24 cellular contexts compared by ENCODE assay signal in the genomic region with DNA sequence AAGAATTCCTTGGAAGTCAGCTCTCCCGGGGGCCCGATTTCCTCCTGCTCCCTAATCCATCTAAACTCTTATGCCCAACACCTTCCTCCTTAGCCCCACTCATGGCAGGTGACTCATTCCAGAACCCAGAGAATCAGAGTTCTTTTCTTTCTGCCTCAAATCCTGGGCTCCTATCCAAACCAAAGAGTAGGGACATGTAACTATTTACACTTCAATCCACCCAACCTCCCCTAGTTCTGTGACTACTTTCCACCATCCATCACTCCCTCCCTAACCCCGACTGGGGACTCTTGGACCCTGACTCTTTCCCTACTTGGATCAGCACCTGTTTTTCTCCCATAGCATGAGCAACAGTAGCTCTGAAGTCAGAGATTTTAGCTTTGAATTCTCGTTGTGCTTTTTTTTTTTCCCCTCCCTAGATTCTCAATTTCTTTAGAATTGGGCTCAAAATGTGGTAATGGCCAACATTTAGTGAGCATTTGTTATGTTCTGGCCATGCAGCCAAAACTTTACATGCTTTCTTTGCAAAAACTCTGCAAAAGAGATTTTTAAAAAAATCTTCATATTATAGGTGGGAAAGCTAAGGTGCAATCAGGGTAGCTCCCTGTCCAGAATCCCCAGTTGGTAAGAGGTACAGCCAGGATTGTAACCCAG. TPM values are rescaled to one million over a fixed set of nuclear protein-coding genes. Genes with fewer than 3 reads are reported as not detected.
DNase-seq lines count a peak whose midpoint lies in the region; ATAC-seq, FAIRE-seq and TF ChIP-seq lines count a peak whose summit lies in the region.
"Had no signal": no experiment of that assay in that cellular context is flagged by ENCODE, and none has a peak within 500 bp of the region (broad histone marks: within the 10 kb centered on the region; RNA-seq: fewer than 3 reads in every experiment).

No MANE protein-coding gene starts in this region.

- no peak overlapping the region for H3K27ac ChIP-seq in A549
- H3K27ac ChIP-seq: ascending aorta, C4-2B, skin epidermis, suprapubic skin had no signal

- no peak for TF ChIP-seq RAD21 in A549 (conservative IDR thresholded peaks at IDR 0.05 in 1 of 2, IDR thresholded peaks at IDR 0.05 in 1 of 2)

- H3K9me3 ChIP-seq in A549 (no peaks in the 10 kb centered on the region), mucosa of stomach (ENCODE audit: control insufficient read depth, low read length) (no peaks in the 10 kb centered on the region)
- H3K9me3 ChIP-seq: ascending aorta, suprapubic skin had no signal

- WGBS in A549 (ENCODE audit: missing lambda C conversion rate), result 0% methylated on average over 3 of the region's 4 CpGs

- DNase-seq in A549 (ENCODE audit: low read depth in 1 of 2, low spot score in 1 of 2) (peak in 1 of 2 experiments; percentile 4), NCI-H2029 treated with DMSO at 0.1 percent for 48 hours (lab: John Stamatoyannopoulos, UW) (peak; percentile 39), glomerular visceral epithelial cell (ENCODE audit: extremely low spot score) (peak; percentile 21), NCI-H1417 (lab: John Stamatoyannopoulos, UW) (no peak), NCI-H1092 (lab: John Stamatoyannopoulos, UW) (no peak), GM12892 (ENCODE audit: insufficient read length) (no peak), GDM1 (lab: John Stamatoyannopoulos, UW) (no peak)
- DNase-seq: activated CD4-positive, alpha-beta memory T cell treated with anti-CD3 and anti-CD28 coated beads for 36 hours; activated naive CD4-positive, alpha-beta T cell treated with anti-CD3 and anti-CD28 coated beads for 36 hours; DMS 273 treated with DMSO at 0.1 percent for 48 hours; left ventricle myocardium superior; naive B cell; NCI-H2107; NCI-H524 treated with DMSO at 0.1 percent for 48 hours; posterior cingulate gyrus; SHP77 treated with DMSO at 0.1 percent for 48 hours; stimulated activated CD4-positive, alpha-beta T cell treated with anti-CD3 and anti-CD28 coated beads, Interleukin-4, amount 100 ng/mL, for 1 hour; T-helper 1 cell had no signal

- TF ChIP-seq EP300 in A549 (IDR thresholded peaks at IDR 0.05), result no peak

- TF ChIP-seq POLR2A in A549 (IDR thresholded peaks at IDR 0.05; ENCODE audit: low read length) (no peak), GM12892 (IDR thresholded peaks at IDR 0.05; ENCODE audit: low read depth, low read length) (no peak)

- POLR2A ChIA-PET in A549 (lab: Yijun Ruan, JAX), result no interaction called here

- H3K36me3 ChIP-seq in mucosa of stomach (ENCODE audit: control insufficient read depth, insufficient read depth, low read length), result no peaks in the 10 kb centered on the region
- H3K36me3 ChIP-seq: ascending aorta, suprapubic skin had no signal

- no peak overlapping the region for H3K4me2 ChIP-seq in A549

- peak overlapping the region; percentile 28 for H3K9ac ChIP-seq in mucosa of stomach (ENCODE audit: low read length)

- no peak for FAIRE-seq in A549 (lab: Jason Lieb, UNC)
- no peak for FAIRE-seq in GM12892 (lab: Jason Lieb, UNC)
- FAIRE-seq: frontal cortex had no signal

- CTCF ChIA-PET in A549 (lab: Yijun Ruan, JAX), result no interaction called here

- TF ChIP-seq CTCF in A549 (IDR thresholded peaks at IDR 0.05), result no peak

- H3K4me3 ChIP-seq in A549 (no peak overlapping the region), mucosa of stomach (ENCODE audit: low read length) (no peak overlapping the region)
- H3K4me3 ChIP-seq: ascending aorta, skin epidermis, suprapubic skin had no signal

- 0 out of 3 replicates have a peak, but pooled peaks cover 3% of the 10 kb centered on the region for H3K4me1 ChIP-seq in A549
- H3K4me1 ChIP-seq in mucosa of stomach (ENCODE audit: control insufficient read depth, insufficient read depth, low read length), result peaks cover 33% of the 10 kb centered on the region

- H3K27me3 ChIP-seq in mucosa of stomach (ENCODE audit: control insufficient read depth, insufficient read depth, low read length), result no peaks in the 10 kb centered on the region
- H3K27me3 ChIP-seq: ascending aorta, suprapubic skin had no signal

- ATAC-seq in A549, result peak; percentile 39 to 61; a peak in 5 of 6 replicates
- ATAC-seq: left ventricle myocardium superior had no signal

TF ChIP-seq in A549, 52 proteins besides CTCF, POLR2A, EP300 and RAD21:
- TF ChIP-seq ZFP36 (IDR thresholded peaks at IDR 0.05; ENCODE audit: borderline replicate concordance, partially characterized antibody), result no peak
- TF ChIP-seq, protein P1, sequence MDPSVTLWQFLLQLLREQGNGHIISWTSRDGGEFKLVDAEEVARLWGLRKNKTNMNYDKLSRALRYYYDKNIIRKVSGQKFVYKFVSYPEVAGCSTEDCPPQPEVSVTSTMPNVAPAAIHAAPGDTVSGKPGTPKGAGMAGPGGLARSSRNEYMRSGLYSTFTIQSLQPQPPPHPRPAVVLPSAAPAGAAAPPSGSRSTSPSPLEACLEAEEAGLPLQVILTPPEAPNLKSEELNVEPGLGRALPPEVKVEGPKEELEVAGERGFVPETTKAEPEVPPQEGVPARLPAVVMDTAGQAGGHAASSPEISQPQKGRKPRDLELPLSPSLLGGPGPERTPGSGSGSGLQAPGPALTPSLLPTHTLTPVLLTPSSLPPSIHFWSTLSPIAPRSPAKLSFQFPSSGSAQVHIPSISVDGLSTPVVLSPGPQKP (IDR thresholded peaks at IDR 0.05; ENCODE audit: low read depth, low read length), result no peak
- no peak for TF ChIP-seq SMC3 (IDR thresholded peaks at IDR 0.05)
- TF ChIP-seq EHF (CRISPR knock-in tag; IDR thresholded peaks at IDR 0.05), result no peak
- no peak for TF ChIP-seq GATA3 (IDR thresholded peaks at IDR 0.05; ENCODE audit: borderline replicate concordance)

RNA-seq across cellular contexts. Expression of a gene that starts 7.5 kb away (rescaled TPM):
- not detected in 2 replicates for polyA plus RNA-seq in A549 (2011; rRNA removed)
- not detected in 2 replicates for polyA plus RNA-seq in A549 (2012; cell fraction: cytosol; rRNA removed)
- polyA plus RNA-seq in A549 (2012; cell fraction: nucleus; rRNA removed), result not detected in 2 replicates
- polyA plus RNA-seq in A549 (2017; fragmentation: RNase III; extraction: RNeasy Plus Mini Kit Qiagen cat#74134 plus additional on column Dnase treatment), result not detected in 3 replicates
- not detected in 2 replicates for polyA minus RNA-seq in A549 (2011; rRNA and poly(A)+ RNA removed)
- polyA plus RNA-seq in GM12892 (2012; ENCODE audit: missing spikeins), result not detected

Comparison
In these comparisons a context has a peak if more than half of its experiments do, and no peak if none do; other contexts are left out.
1. DNase-seq: peak in NCI-H2029 treated with DMSO at 0.1 percent for 48 hours (single experiment) and glomerular visceral epithelial cell (single experiment); none in NCI-H1417 (0 of 3), NCI-H1092 (single experiment), GM12892 (single experiment) and GDM1 (single experiment).